In the genomic region with DNA sequence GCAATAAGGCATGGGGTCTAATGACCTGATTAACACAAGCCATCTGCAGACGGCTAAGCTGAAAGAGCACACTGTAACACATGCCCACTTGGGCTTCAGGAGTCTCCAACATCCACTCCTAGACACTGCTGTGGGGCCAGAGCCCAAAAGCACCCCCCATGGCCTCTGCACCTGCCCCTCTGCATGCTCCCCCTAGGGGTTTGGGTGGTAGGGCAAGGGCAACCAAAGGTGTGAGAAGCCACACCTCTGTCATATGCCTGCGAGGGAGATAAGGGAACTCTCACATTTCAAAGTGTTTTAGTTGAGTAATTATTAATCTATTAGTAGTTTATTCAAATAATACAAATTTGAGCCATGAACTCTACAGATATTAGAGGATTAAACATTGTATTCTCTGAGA, we compare ENCODE assay signal across 1 cellular context.
TF ChIP-seq lines count a peak whose summit lies in the region.

No MANE protein-coding gene starts in this region.

TF ChIP-seq in GM12878, 131 proteins besides CTCF, POLR2A, EP300 and RAD21:
- TF ChIP-seq RELA (IDR thresholded peaks at IDR 0.05; ENCODE audit: borderline replicate concordance, partially characterized antibody) (no peak), MEF2B (IDR thresholded peaks at IDR 0.05; ENCODE audit: partially characterized antibody, poor library complexity, severe bottlenecking) (peak; percentile 44)
- TF ChIP-seq, protein P1, sequence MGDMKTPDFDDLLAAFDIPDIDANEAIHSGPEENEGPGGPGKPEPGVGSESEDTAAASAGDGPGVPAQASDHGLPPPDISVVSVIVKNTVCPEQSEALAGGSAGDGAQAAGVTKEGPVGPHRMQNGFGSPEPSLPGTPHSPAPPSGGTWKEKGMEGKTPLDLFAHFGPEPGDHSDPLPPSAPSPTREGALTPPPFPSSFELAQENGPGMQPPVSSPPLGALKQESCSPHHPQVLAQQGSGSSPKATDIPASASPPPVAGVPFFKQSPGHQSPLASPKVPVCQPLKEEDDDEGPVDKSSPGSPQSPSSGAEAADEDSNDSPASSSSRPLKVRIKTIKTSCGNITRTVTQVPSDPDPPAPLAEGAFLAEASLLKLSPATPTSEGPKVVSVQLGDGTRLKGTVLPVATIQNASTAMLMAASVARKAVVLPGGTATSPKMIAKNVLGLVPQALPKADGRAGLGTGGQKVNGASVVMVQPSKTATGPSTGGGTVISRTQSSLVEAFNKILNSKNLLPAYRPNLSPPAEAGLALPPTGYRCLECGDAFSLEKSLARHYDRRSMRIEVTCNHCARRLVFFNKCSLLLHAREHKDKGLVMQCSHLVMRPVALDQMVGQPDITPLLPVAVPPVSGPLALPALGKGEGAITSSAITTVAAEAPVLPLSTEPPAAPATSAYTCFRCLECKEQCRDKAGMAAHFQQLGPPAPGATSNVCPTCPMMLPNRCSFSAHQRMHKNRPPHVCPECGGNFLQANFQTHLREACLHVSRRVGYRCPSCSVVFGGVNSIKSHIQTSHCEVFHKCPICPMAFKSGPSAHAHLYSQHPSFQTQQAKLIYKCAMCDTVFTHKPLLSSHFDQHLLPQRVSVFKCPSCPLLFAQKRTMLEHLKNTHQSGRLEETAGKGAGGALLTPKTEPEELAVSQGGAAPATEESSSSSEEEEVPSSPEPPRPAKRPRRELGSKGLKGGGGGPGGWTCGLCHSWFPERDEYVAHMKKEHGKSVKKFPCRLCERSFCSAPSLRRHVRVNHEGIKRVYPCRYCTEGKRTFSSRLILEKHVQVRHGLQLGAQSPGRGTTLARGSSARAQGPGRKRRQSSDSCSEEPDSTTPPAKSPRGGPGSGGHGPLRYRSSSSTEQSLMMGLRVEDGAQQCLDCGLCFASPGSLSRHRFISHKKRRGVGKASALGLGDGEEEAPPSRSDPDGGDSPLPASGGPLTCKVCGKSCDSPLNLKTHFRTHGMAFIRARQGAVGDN (IDR thresholded peaks at IDR 0.05) = peak; percentile 60; the same call in 1 of the 2 replicates
